ENCODE assay signal across 22 cellular contexts in genomic region chr14:31977001-31977556, GRCh38.
"Had no signal": no experiment of that assay in that cellular context is flagged by ENCODE, and none has a peak within 500 bp of the region (broad histone marks: within the 10 kb centered on the region; RNA-seq: fewer than 3 reads in every experiment).

No MANE protein-coding gene starts in this region.

- H3K4me3 Mint-ChIP-seq: activated CD4-positive, alpha-beta memory T cell treated with anti-CD3 and anti-CD28 coated beads for 36 hours; activated CD4-positive, alpha-beta T cell treated with anti-CD3 and anti-CD28 coated beads, Interleukin-2, amount 10 ng/mL, durations not matched to agents 7 days and 5 days; activated naive CD4-positive, alpha-beta T cell treated with anti-CD3 and anti-CD28 coated beads for 36 hours; activated naive CD8-positive, alpha-beta T cell; activated T-helper 17 cell treated with anti-CD3 and anti-CD28 coated beads, Interleukin-2, amount 50 U/mL, for 72 hours; T-helper 1 cell treated with Interleukin-12 subunit alpha and Interleukin-12 subunit beta and Interleukin-4 antibody, amounts not matched to agents 30 μg/mL and 1 μg/mL, for 36 hours had no signal

- H3K27ac Mint-ChIP-seq: activated CD4-positive, alpha-beta memory T cell treated with anti-CD3 and anti-CD28 coated beads for 36 hours; activated CD4-positive, alpha-beta T cell treated with anti-CD3 and anti-CD28 coated beads, Interleukin-2, amount 10 ng/mL, durations not matched to agents 7 days and 5 days; activated naive CD4-positive, alpha-beta T cell treated with anti-CD3 and anti-CD28 coated beads for 36 hours; activated naive CD8-positive, alpha-beta T cell; activated T-helper 17 cell treated with anti-CD3 and anti-CD28 coated beads, Interleukin-2, amount 50 U/mL, for 72 hours; T-helper 1 cell treated with Interleukin-12 subunit alpha and Interleukin-12 subunit beta and Interleukin-4 antibody, amounts not matched to agents 30 μg/mL and 1 μg/mL, for 36 hours had no signal

- H3K36me3 Mint-ChIP-seq: activated CD4-positive, alpha-beta memory T cell treated with anti-CD3 and anti-CD28 coated beads for 36 hours; activated naive CD8-positive, alpha-beta T cell had no signal

- H3K9me3 Mint-ChIP-seq: activated T-helper 17 cell treated with anti-CD3 and anti-CD28 coated beads, Interleukin-2, amount 50 U/mL, for 72 hours had no signal

- H3K4me1 Mint-ChIP-seq: activated CD4-positive, alpha-beta T cell treated with anti-CD3 and anti-CD28 coated beads, Interleukin-2, amount 10 ng/mL, durations not matched to agents 7 days and 5 days; activated T-helper 17 cell treated with anti-CD3 and anti-CD28 coated beads, Interleukin-2, amount 50 U/mL, for 72 hours had no signal

- H3K27me3 Mint-ChIP-seq: activated CD4-positive, alpha-beta memory T cell treated with anti-CD3 and anti-CD28 coated beads for 36 hours; activated CD4-positive, alpha-beta T cell treated with anti-CD3 and anti-CD28 coated beads, Interleukin-2, amount 10 ng/mL, durations not matched to agents 7 days and 5 days; activated T-helper 17 cell treated with anti-CD3 and anti-CD28 coated beads, Interleukin-2, amount 50 U/mL, for 72 hours had no signal

- ATAC-seq: activated T-helper 17 cell treated with anti-CD3 and anti-CD28 coated beads, Interleukin-2, amount 50 U/mL, for 72 hours; Panc1; Right ventricle myocardium inferior had no signal

- DNase-seq: activated CD4-positive, alpha-beta memory T cell treated with anti-CD3 and anti-CD28 coated beads for 36 hours; activated CD4-positive, alpha-beta T cell treated with anti-CD3 and anti-CD28 coated beads, Interleukin-2, amount 10 ng/mL, durations not matched to agents 7 days and 5 days; activated CD4-positive, CD25-positive, alpha-beta regulatory T cell; activated gamma-delta T cell; activated naive CD4-positive, alpha-beta T cell treated with anti-CD3 and anti-CD28 coated beads for 36 hours; activated T-cell treated with anti-CD3 and anti-CD28 coated beads for 4 hours; activated T-cell treated with anti-CD3 and anti-CD28 coated beads, Interleukin-2, amount 50 U/mL, for 48 hours; brain microvascular endothelial cell; NCI-H1092; NCI-H1436 treated with DMSO at 0.1 percent for 48 hours; NCI-H2029; NCI-H2107; NCI-H2227 treated with DMSO at 0.1 percent for 48 hours; NCI-H446 treated with DMSO at 0.1 percent for 48 hours; NCI-H526 treated with DMSO at 0.1 percent for 48 hours; OCI-M1; RPMI8226 had no signal
